In genomic region chr7:132436121-132436520, GRCh38 we compare ENCODE assay signal across 16 cellular contexts.
DNase-seq lines count a peak whose midpoint lies in the region; ATAC-seq and TF ChIP-seq lines count a peak whose summit lies in the region.
"Had no signal": no experiment of that assay in that cellular context is flagged by ENCODE, and none has a peak within 500 bp of the region (broad histone marks: within the 10 kb centered on the region; RNA-seq: fewer than 3 reads in every experiment).

No MANE protein-coding gene starts in this region.

- 28% methylated on average over 8 of the region's 8 CpGs for WGBS in right cardiac atrium

- H3K4me3 ChIP-seq in CD8-positive, alpha-beta T cell (ENCODE audit: low read depth, low read length), result no peak overlapping the region
- no peak overlapping the region for H3K4me3 ChIP-seq in right cardiac atrium (ENCODE audit: low read length)
- no peak overlapping the region for H3K4me3 ChIP-seq in lower lobe of right lung
- H3K4me3 ChIP-seq: prostate gland had no signal

- no peaks in the 10 kb centered on the region for H3K27me3 ChIP-seq in CD8-positive, alpha-beta T cell (ENCODE audit: insufficient read depth, low read length)
- H3K27me3 ChIP-seq in right cardiac atrium (ENCODE audit: control insufficient read depth, insufficient read depth) (no peaks in the 10 kb centered on the region), lower lobe of right lung (ENCODE audit: low read depth) (no peaks in the 10 kb centered on the region)

- peaks cover 90% of the 10 kb centered on the region for H3K4me1 Mint-ChIP-seq in CD8-positive, alpha-beta T cell (ENCODE audit: low read depth)
- no peaks in the 10 kb centered on the region for H3K4me1 Mint-ChIP-seq in WTC11

- H3K4me3 Mint-ChIP-seq in CD8-positive, alpha-beta T cell, result peak overlapping the region; percentile 23
- no peak overlapping the region for H3K4me3 Mint-ChIP-seq in WTC11
- H3K4me3 Mint-ChIP-seq: CD4-positive, CD25-positive, alpha-beta regulatory T cell; mesothelial cell of epicardium had no signal

- no peak for TF ChIP-seq CTCF in CD8-positive, alpha-beta T cell (IDR thresholded peaks at IDR 0.05)
- TF ChIP-seq CTCF in WTC11 (IDR thresholded peaks at IDR 0.05), result no peak
- TF ChIP-seq CTCF in lower lobe of right lung (IDR thresholded peaks at IDR 0.05), result no peak

- H3K27ac ChIP-seq in CD8-positive, alpha-beta T cell (ENCODE audit: low read depth, low read length), result no peak overlapping the region
- peak overlapping the region; percentile 85 for H3K27ac ChIP-seq in KOPT-K1 (ENCODE audit: low read depth, low read length, poor library complexity, severe bottlenecking)
- no peak overlapping the region for H3K27ac ChIP-seq in right cardiac atrium (ENCODE audit: low read length)
- no peak overlapping the region for H3K27ac ChIP-seq in lower lobe of right lung
- H3K27ac ChIP-seq: prostate gland, WERI-Rb-1 had no signal

- DNase-seq in CD8-positive, alpha-beta T cell, result no peak
- DNase-seq in right cardiac atrium, result no peak
- DNase-seq in WTC11 (ENCODE audit: low spot score), result no peak
- no peak for DNase-seq in lower lobe of right lung
- no peak for DNase-seq in T-helper 9 cell
- DNase-seq: activated T-cell treated with anti-CD3 and anti-CD28 coated beads for 4 hours; anterior cingulate cortex; CD4-positive, CD25-positive, alpha-beta regulatory T cell; HCEC 1CT; NCI-H526 treated with DMSO at 0.1 percent for 48 hours; WERI-Rb-1 had no signal

- intact Hi-C loops in CD8-positive, alpha-beta T cell (cut with DNase I, micrococcal nuclease), result loop anchor here in 1 of 2 experiments (2.0 to 5.0 kb wide), 2 partner anchors 15 to 36 kb away; no protein-coding TSS in a partner anchor
- intact Hi-C loops in right cardiac atrium (cut with DNase I) (no loop called here), lower lobe of right lung (cut with DNase I) (no loop called here)

- CTCF ChIA-PET in CD8-positive, alpha-beta T cell (lab: Charles Lee), result interaction anchor here (0.8 kb wide), 1 partner anchor 42 kb away, joined by 3 read pairs; no protein-coding TSS in a partner anchor
- CTCF ChIA-PET in WTC11 (lab: Charles Lee), result no interaction called here

- no peaks in the 10 kb centered on the region for H3K36me3 ChIP-seq in CD8-positive, alpha-beta T cell (ENCODE audit: insufficient read depth, low read length)
- H3K36me3 ChIP-seq in KOPT-K1 (ENCODE audit: insufficient read depth, low read length) (no peaks in the 10 kb centered on the region), lower lobe of right lung (no peaks in the 10 kb centered on the region)
- H3K36me3 ChIP-seq: prostate gland, WERI-Rb-1 had no signal

- H3K9me3 ChIP-seq in CD8-positive, alpha-beta T cell (ENCODE audit: low read length), result no peaks in the 10 kb centered on the region
- H3K9me3 ChIP-seq in KOPT-K1 (ENCODE audit: insufficient read depth, low read length, poor library complexity, severe bottlenecking) (no peaks in the 10 kb centered on the region), right cardiac atrium (ENCODE audit: control insufficient read depth, low read length) (no peaks in the 10 kb centered on the region), lower lobe of right lung (no peaks in the 10 kb centered on the region)
- H3K9me3 ChIP-seq: prostate gland had no signal

- no peaks in the 10 kb centered on the region for H3K36me3 Mint-ChIP-seq in CD8-positive, alpha-beta T cell
- no peaks in the 10 kb centered on the region for H3K36me3 Mint-ChIP-seq in WTC11
- H3K36me3 Mint-ChIP-seq: CD4-positive, CD25-positive, alpha-beta regulatory T cell; mesothelial cell of epicardium had no signal

- POLR2A ChIA-PET in CD8-positive, alpha-beta T cell (lab: Charles Lee), result interaction anchor here (0.9 kb wide), 1 partner anchor 14 kb away, joined by 3 read pairs; no protein-coding TSS in a partner anchor
- POLR2A ChIA-PET in WTC11 (lab: Charles Lee), result no interaction called here

- H3K27me3 Mint-ChIP-seq in CD8-positive, alpha-beta T cell (ENCODE audit: low read depth), result no peaks in the 10 kb centered on the region
- peaks cover 3% of the 10 kb centered on the region; the same call in 1 of the 2 replicates for H3K27me3 Mint-ChIP-seq in WTC11 (ENCODE audit: low read depth)

- H3K9me3 Mint-ChIP-seq in CD8-positive, alpha-beta T cell, result no peaks in the 10 kb centered on the region
- H3K9me3 Mint-ChIP-seq in WTC11, result no peaks in the 10 kb centered on the region
- H3K9me3 Mint-ChIP-seq: CD4-positive, CD25-positive, alpha-beta regulatory T cell; mesothelial cell of epicardium had no signal

- ATAC-seq in CD8-positive, alpha-beta T cell, result no peak
- ATAC-seq in SK-N-SH treated with all-trans-retinoic acid at 6 μM for 48 hours (peak; percentile 68), right cardiac atrium (peak; percentile 48 to 49), WTC11 (no peak), lower lobe of right lung (no peak), GM21360 (IDR thresholded peaks at IDR 0.05; ENCODE audit: unreplicated experiment) (no peak)

- peaks cover 92% of the 10 kb centered on the region for H3K4me1 ChIP-seq in CD8-positive, alpha-beta T cell (ENCODE audit: insufficient read depth, low read length)
- H3K4me1 ChIP-seq in right cardiac atrium (ENCODE audit: control insufficient read depth, insufficient read depth, low read length) (peaks cover 19% of the 10 kb centered on the region), lower lobe of right lung (no peaks in the 10 kb centered on the region)
- H3K4me1 ChIP-seq: prostate gland had no signal

- no peak overlapping the region for H3K27ac Mint-ChIP-seq in CD8-positive, alpha-beta T cell
- no peak overlapping the region for H3K27ac Mint-ChIP-seq in WTC11
- H3K27ac Mint-ChIP-seq: CD4-positive, CD25-positive, alpha-beta regulatory T cell; mesothelial cell of epicardium had no signal

TF ChIP-seq in SK-N-SH treated with all-trans-retinoic acid at 6 μM for 48 hours, 23 proteins besides CTCF, POLR2A, EP300 and RAD21 (continues in another document):
- TF ChIP-seq CSDC2 (CRISPR knock-in tag; IDR thresholded peaks at IDR 0.05) (peak; percentile 64; the same call in 1 of the 2 replicates), OSR1 (CRISPR knock-in tag; IDR thresholded peaks at IDR 0.05) (no peak), CSRNP3 (CRISPR knock-in tag; IDR thresholded peaks at IDR 0.05) (0 out of 2 replicates have a peak, but pooled peaks have one; percentile 27), POU6F1 (CRISPR knock-in tag; IDR thresholded peaks at IDR 0.05; ENCODE audit: borderline replicate concordance, low read depth) (no peak)

TF ChIP-seq in WTC11, 78 proteins besides CTCF, POLR2A, EP300 and RAD21 (continues in another document):
- TF ChIP-seq, protein P1, sequence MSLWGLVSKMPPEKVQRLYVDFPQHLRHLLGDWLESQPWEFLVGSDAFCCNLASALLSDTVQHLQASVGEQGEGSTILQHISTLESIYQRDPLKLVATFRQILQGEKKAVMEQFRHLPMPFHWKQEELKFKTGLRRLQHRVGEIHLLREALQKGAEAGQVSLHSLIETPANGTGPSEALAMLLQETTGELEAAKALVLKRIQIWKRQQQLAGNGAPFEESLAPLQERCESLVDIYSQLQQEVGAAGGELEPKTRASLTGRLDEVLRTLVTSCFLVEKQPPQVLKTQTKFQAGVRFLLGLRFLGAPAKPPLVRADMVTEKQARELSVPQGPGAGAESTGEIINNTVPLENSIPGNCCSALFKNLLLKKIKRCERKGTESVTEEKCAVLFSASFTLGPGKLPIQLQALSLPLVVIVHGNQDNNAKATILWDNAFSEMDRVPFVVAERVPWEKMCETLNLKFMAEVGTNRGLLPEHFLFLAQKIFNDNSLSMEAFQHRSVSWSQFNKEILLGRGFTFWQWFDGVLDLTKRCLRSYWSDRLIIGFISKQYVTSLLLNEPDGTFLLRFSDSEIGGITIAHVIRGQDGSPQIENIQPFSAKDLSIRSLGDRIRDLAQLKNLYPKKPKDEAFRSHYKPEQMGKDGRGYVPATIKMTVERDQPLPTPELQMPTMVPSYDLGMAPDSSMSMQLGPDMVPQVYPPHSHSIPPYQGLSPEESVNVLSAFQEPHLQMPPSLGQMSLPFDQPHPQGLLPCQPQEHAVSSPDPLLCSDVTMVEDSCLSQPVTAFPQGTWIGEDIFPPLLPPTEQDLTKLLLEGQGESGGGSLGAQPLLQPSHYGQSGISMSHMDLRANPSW (CRISPR knock-in tag; conservative IDR thresholded peaks at IDR 0.05; ENCODE audit: low read depth), result no peak
- TF ChIP-seq, protein P2, sequence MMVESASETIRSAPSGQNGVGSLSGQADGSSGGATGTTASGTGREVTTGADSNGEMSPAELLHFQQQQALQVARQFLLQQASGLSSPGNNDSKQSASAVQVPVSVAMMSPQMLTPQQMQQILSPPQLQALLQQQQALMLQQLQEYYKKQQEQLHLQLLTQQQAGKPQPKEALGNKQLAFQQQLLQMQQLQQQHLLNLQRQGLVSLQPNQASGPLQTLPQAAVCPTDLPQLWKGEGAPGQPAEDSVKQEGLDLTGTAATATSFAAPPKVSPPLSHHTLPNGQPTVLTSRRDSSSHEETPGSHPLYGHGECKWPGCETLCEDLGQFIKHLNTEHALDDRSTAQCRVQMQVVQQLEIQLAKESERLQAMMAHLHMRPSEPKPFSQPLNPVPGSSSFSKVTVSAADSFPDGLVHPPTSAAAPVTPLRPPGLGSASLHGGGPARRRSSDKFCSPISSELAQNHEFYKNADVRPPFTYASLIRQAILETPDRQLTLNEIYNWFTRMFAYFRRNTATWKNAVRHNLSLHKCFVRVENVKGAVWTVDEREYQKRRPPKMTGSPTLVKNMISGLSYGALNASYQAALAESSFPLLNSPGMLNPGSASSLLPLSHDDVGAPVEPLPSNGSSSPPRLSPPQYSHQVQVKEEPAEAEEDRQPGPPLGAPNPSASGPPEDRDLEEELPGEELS (CRISPR knock-in tag; IDR thresholded peaks at IDR 0.05), result no peak
- no peak for TF ChIP-seq FOXK1 (CRISPR knock-in tag; IDR thresholded peaks at IDR 0.05)
- TF ChIP-seq E2F1 (CRISPR knock-in tag; IDR thresholded peaks at IDR 0.05), result no peak
- no peak for TF ChIP-seq NFATC4 (CRISPR knock-in tag; IDR thresholded peaks at IDR 0.05)
- no peak for TF ChIP-seq TEAD1 (CRISPR knock-in tag; IDR thresholded peaks at IDR 0.05)

Comparison
In these comparisons a context has a peak if more than half of its experiments do, and no peak if none do; other contexts are left out.
1. ATAC-seq: peak in SK-N-SH treated with all-trans-retinoic acid at 6 μM for 48 hours (single experiment) and right cardiac atrium (2 of 2); none in CD8-positive, alpha-beta T cell (single experiment), WTC11 (single experiment), lower lobe of right lung (0 of 2) and GM21360 (single experiment).